ENCODE assay signal across 8 cellular contexts in genomic region chr13:43908156-43909126, GRCh38. TPM values are rescaled to one million over a fixed set of nuclear protein-coding genes. Genes with fewer than 3 reads are reported as not detected.
DNase-seq lines count a peak whose midpoint lies in the region; ATAC-seq lines count a peak whose summit lies in the region.

No MANE protein-coding gene starts in this region.

- no peaks in the 10 kb centered on the region for H3K36me3 ChIP-seq in MG63
- no peaks in the 10 kb centered on the region for H3K36me3 ChIP-seq in adipocyte (ENCODE audit: control insufficient read depth, insufficient read depth, low read length, severe bottlenecking)

- H3K36me3 Mint-ChIP-seq in stimulated activated effector memory CD8-positive, alpha-beta T cell treated with anti-CD3 and anti-CD28 coated beads, Interleukin-12 subunit alpha, Interleukin-12 subunit beta, amount 100 ng/mL, for 72 hours, result no peaks in the 10 kb centered on the region

- peak; percentile 58 for ATAC-seq in stimulated activated effector memory CD8-positive, alpha-beta T cell treated with anti-CD3 and anti-CD28 coated beads, Interleukin-12 subunit alpha, Interleukin-12 subunit beta, amount 100 ng/mL, for 72 hours
- ATAC-seq in HG03354 (IDR thresholded peaks at IDR 0.05; ENCODE audit: poor library complexity, severe bottlenecking, unreplicated experiment), result no peak

- no peaks in the 10 kb centered on the region for H3K9me3 Mint-ChIP-seq in stimulated activated effector memory CD8-positive, alpha-beta T cell treated with anti-CD3 and anti-CD28 coated beads, Interleukin-12 subunit alpha, Interleukin-12 subunit beta, amount 100 ng/mL, for 72 hours

- H3K9me3 ChIP-seq in MG63 (no peaks in the 10 kb centered on the region), adipocyte (ENCODE audit: control insufficient read depth, low read length) (no peaks in the 10 kb centered on the region)

- no peak overlapping the region for H3K4me3 Mint-ChIP-seq in stimulated activated effector memory CD8-positive, alpha-beta T cell treated with anti-CD3 and anti-CD28 coated beads, Interleukin-12 subunit alpha, Interleukin-12 subunit beta, amount 100 ng/mL, for 72 hours

- DNase-seq in activated CD4-positive, alpha-beta T cell treated with anti-CD3 and anti-CD28 coated beads for 4 hours, result peak; percentile 3 to 13
- no peak for DNase-seq in activated CD4-positive, alpha-beta T cell treated with anti-CD3 and anti-CD28 coated beads, Interleukin-2, amount 50 U/mL, for 4 hours
- DNase-seq in MG63 (peak; percentile 6), adipocyte (ENCODE audit: low read depth) (peak; percentile 80), hepatic stellate cell (ENCODE audit: low spot score) (peak; percentile 26), mucosa of gallbladder (ENCODE audit: low spot score) (no peak)
- no peak for DNase-seq in stimulated activated effector memory CD8-positive, alpha-beta T cell treated with anti-CD3 and anti-CD28 coated beads, Interleukin-12 subunit alpha, Interleukin-12 subunit beta, amount 100 ng/mL, for 72 hours (ENCODE audit: low spot score in 2 of 2)

- H3K27me3 ChIP-seq in MG63 (no peaks in the 10 kb centered on the region; the same call in 1 of the 2 replicates), adipocyte (replicated peaks; ENCODE audit: control insufficient read depth, insufficient read depth, low read length) (no peaks in the 10 kb centered on the region)

- H3K4me3 ChIP-seq in MG63, result no peak overlapping the region
- H3K4me3 ChIP-seq in adipocyte (ENCODE audit: low read length), result no peak overlapping the region

- H3K9ac ChIP-seq in adipocyte (ENCODE audit: low read length), result no peak overlapping the region

- H3K27ac Mint-ChIP-seq in stimulated activated effector memory CD8-positive, alpha-beta T cell treated with anti-CD3 and anti-CD28 coated beads, Interleukin-12 subunit alpha, Interleukin-12 subunit beta, amount 100 ng/mL, for 72 hours, result no peak overlapping the region

- H3K4me1 ChIP-seq in adipocyte (ENCODE audit: control insufficient read depth, insufficient read depth, low read length), result peaks cover 10% of the 10 kb centered on the region

- H3K4me1 Mint-ChIP-seq in stimulated activated effector memory CD8-positive, alpha-beta T cell treated with anti-CD3 and anti-CD28 coated beads, Interleukin-12 subunit alpha, Interleukin-12 subunit beta, amount 100 ng/mL, for 72 hours, result no peaks in the 10 kb centered on the region

RNA-seq across cellular contexts. Expression of gene LACC1, which starts 28.7 kb away (rescaled TPM):
- 1.2 and 2.2 TPM in 2 replicates for total RNA-seq in MG63 (2014; rRNA removed; shearing (Covaris generic); ENCODE audit: low replicate concordance)
- 8.7 TPM for total RNA-seq in mucosa of gallbladder

RNA-seq across cellular contexts. Expression of gene CCDC122, which starts 28.9 kb away (rescaled TPM):
- total RNA-seq in MG63 (2014; rRNA removed; shearing (Covaris generic); ENCODE audit: low replicate concordance), result 1.4 TPM in 1 of 2 replicates, not detected in the other
- 8.5 TPM for total RNA-seq in mucosa of gallbladder

Comparison
In these comparisons a context has a peak if more than half of its experiments do, and no peak if none do; other contexts are left out.
1. DNase-seq: peak in activated CD4-positive, alpha-beta T cell treated with anti-CD3 and anti-CD28 coated beads for 4 hours (2 of 2), MG63 (single experiment), adipocyte (single experiment) and hepatic stellate cell (single experiment); none in activated CD4-positive, alpha-beta T cell treated with anti-CD3 and anti-CD28 coated beads, Interleukin-2, amount 50 U/mL, for 4 hours (0 of 2), stimulated activated effector memory CD8-positive, alpha-beta T cell treated with anti-CD3 and anti-CD28 coated beads, Interleukin-12 subunit alpha, Interleukin-12 subunit beta, amount 100 ng/mL, for 72 hours (0 of 2) and mucosa of gallbladder (single experiment).